In genomic region chr1:193957556-193958095, GRCh38 we compare ENCODE assay signal across 21 cellular contexts.
DNase-seq lines count a peak whose midpoint lies in the region; ATAC-seq, FAIRE-seq and TF ChIP-seq lines count a peak whose summit lies in the region.
"Had no signal": no experiment of that assay in that cellular context is flagged by ENCODE, and none has a peak within 500 bp of the region (broad histone marks: within the 10 kb centered on the region; RNA-seq: fewer than 3 reads in every experiment).

No MANE protein-coding gene starts in this region.

- H3K36me3 ChIP-seq in GM23338 (ENCODE audit: insufficient read depth) (no peaks in the 10 kb centered on the region), keratinocyte (ENCODE audit: control insufficient read depth in 2 of 2, extremely low read depth in 1 of 2, insufficient read depth in 2 of 2, low read length in 2 of 2) (no peaks in the 10 kb centered on the region), psoas muscle (ENCODE audit: insufficient read depth in 1 of 2, low read depth in 1 of 2) (no peaks in the 10 kb centered on the region)
- H3K36me3 ChIP-seq: BLaER1 treated with 17β-estradiol and CSF1 and Interleukin-3, amounts not matched to agents 10 nM and 100 nM had no signal

- no peaks in the 10 kb centered on the region for H4K20me1 ChIP-seq in GM23338 (replicated peaks; ENCODE audit: insufficient read depth)
- H4K20me1 ChIP-seq in keratinocyte (ENCODE audit: control insufficient read depth, extremely low read depth, insufficient read depth, low read length), result no peaks in the 10 kb centered on the region
- H4K20me1 ChIP-seq: BLaER1 treated with 17β-estradiol and CSF1 and Interleukin-3, amounts not matched to agents 10 nM and 100 nM had no signal

- no peaks in the 10 kb centered on the region for H3K36me3 Mint-ChIP-seq in GM23338 (ENCODE audit: low read depth)
- H3K36me3 Mint-ChIP-seq: CD8-positive, alpha-beta T cell had no signal

- no peak overlapping the region for H3K4me2 ChIP-seq in GM23338
- H3K4me2 ChIP-seq in keratinocyte (ENCODE audit: control insufficient read depth, extremely low read depth, insufficient read depth, low read depth, low read length), result no peak overlapping the region
- H3K4me2 ChIP-seq: A549; BLaER1 treated with 17β-estradiol and CSF1 and Interleukin-3, amounts not matched to agents 10 nM and 100 nM had no signal

- H3K4me1 ChIP-seq in GM23338 (ENCODE audit: insufficient read depth), result peaks cover 4% of the 10 kb centered on the region; the same call in 1 of the 2 replicates
- peaks cover 6% of the 10 kb centered on the region for H3K4me1 ChIP-seq in keratinocyte (ENCODE audit: control insufficient read depth, extremely low read depth, insufficient read depth, low read length)
- H3K4me1 ChIP-seq in psoas muscle, result no peaks in the 10 kb centered on the region
- H3K4me1 ChIP-seq: A549; BLaER1 treated with 17β-estradiol and CSF1 and Interleukin-3, amounts not matched to agents 10 nM and 100 nM; Caco-2 had no signal

- no peaks in the 10 kb centered on the region for H3K27me3 ChIP-seq in GM23338 (ENCODE audit: insufficient read depth)
- H3K27me3 ChIP-seq in keratinocyte (ENCODE audit: control insufficient read depth, extremely low read depth, insufficient read depth, low read length), result no peaks in the 10 kb centered on the region
- H3K27me3 ChIP-seq in psoas muscle (ENCODE audit: insufficient read depth in 3 of 3, low read length in 2 of 3), result no peaks in the 10 kb centered on the region
- H3K27me3 ChIP-seq: BLaER1 treated with 17β-estradiol and CSF1 and Interleukin-3, amounts not matched to agents 10 nM and 100 nM had no signal

- dilution Hi-C loops in keratinocyte (cut with MboI; ENCODE audit: extremely low pct_ligation_motif_present, low sequenced_read_pairs), result no loop called here

- no peak for ATAC-seq in GM23338
- ATAC-seq in psoas muscle, result peak in 3 of 4 donors; percentile 57 to 78 (median 78)
- no peak for ATAC-seq in GM18511 (IDR thresholded peaks at IDR 0.05; ENCODE audit: unreplicated experiment)
- no peak for ATAC-seq in HG03520 (IDR thresholded peaks at IDR 0.05; ENCODE audit: unreplicated experiment)
- ATAC-seq: A549; CD8-positive, alpha-beta T cell had no signal

- no peak for TF ChIP-seq CTCF in GM23338 (conservative IDR thresholded peaks at IDR 0.05; ENCODE audit: low read depth in 2 of 2)
- TF ChIP-seq CTCF in epithelial cell of esophagus (IDR thresholded peaks at IDR 0.05; ENCODE audit: insufficient read depth, low read depth, low read length, missing control alignments), result no peak
- TF ChIP-seq CTCF in keratinocyte (optimal IDR thresholded peaks at IDR 0.05 in 1 of 3, IDR thresholded peaks at IDR 0.05 in 1 of 3, conservative IDR thresholded peaks at IDR 0.05 in 1 of 3; ENCODE audit: extremely low read depth in 1 of 3, insufficient read depth in 2 of 3, low read length in 3 of 3), result no peak
- no peak for TF ChIP-seq CTCF in psoas muscle (IDR thresholded peaks at IDR 0.05)

- H3K27ac ChIP-seq in GM23338 (ENCODE audit: low read depth) (no peak overlapping the region), keratinocyte (ENCODE audit: control insufficient read depth, insufficient read depth, low read length) (no peak overlapping the region), psoas muscle (no peak overlapping the region)
- H3K27ac ChIP-seq: 22Rv1; A549; BLaER1 treated with 17β-estradiol and CSF1 and Interleukin-3, amounts not matched to agents 10 nM and 100 nM; C4-2B had no signal

- H3K79me2 ChIP-seq in GM23338 (replicated peaks; ENCODE audit: insufficient read depth), result no peaks in the 10 kb centered on the region
- no peaks in the 10 kb centered on the region for H3K79me2 ChIP-seq in keratinocyte (ENCODE audit: control insufficient read depth, insufficient read depth, low read length)

- intact Hi-C loops in psoas muscle (cut with DNase I), result no loop called here

- peaks cover 11% of the 10 kb centered on the region for H3K9me2 ChIP-seq in GM23338 (ENCODE audit: insufficient read depth)

- H3K4me3 ChIP-seq in GM23338, result no peak overlapping the region
- H3K4me3 ChIP-seq in epithelial cell of esophagus (ENCODE audit: low read length), result no peak overlapping the region
- H3K4me3 ChIP-seq in keratinocyte (ENCODE audit: control insufficient read depth in 2 of 3, extremely low read depth in 1 of 3, insufficient read depth in 2 of 3, low read depth in 1 of 3, low read length in 3 of 3), result no peak overlapping the region
- no peak overlapping the region for H3K4me3 ChIP-seq in psoas muscle
- H3K4me3 ChIP-seq: A549; BLaER1 treated with 17β-estradiol and CSF1 and Interleukin-3, amounts not matched to agents 10 nM and 100 nM had no signal

- H3F3A ChIP-seq in GM23338 (replicated peaks; ENCODE audit: low read depth), result no peaks in the 10 kb centered on the region

- FAIRE-seq in keratinocyte (lab: Jason Lieb, UNC), result peak; percentile 88
- FAIRE-seq: G401.6, GM12891 had no signal

- H3K9me3 ChIP-seq in keratinocyte (ENCODE audit: control insufficient read depth, low read depth, low read length), result no peaks in the 10 kb centered on the region
- no peaks in the 10 kb centered on the region for H3K9me3 ChIP-seq in psoas muscle
- H3K9me3 ChIP-seq: A549; BLaER1 treated with 17β-estradiol and CSF1 and Interleukin-3, amounts not matched to agents 10 nM and 100 nM; Caco-2 had no signal

- no peaks in the 10 kb centered on the region; the same call in 1 of the 3 replicates for H3K4me1 Mint-ChIP-seq in GM23338
- H3K4me1 Mint-ChIP-seq: B cell had no signal

- H3K27ac Mint-ChIP-seq in GM23338, result peak overlapping the region; percentile 18; the same call in 1 of the 2 replicates
- H3K27ac Mint-ChIP-seq: B cell; CD4-positive, alpha-beta T cell; CD8-positive, alpha-beta T cell had no signal

- H3K27me3 Mint-ChIP-seq in GM23338 (ENCODE audit: insufficient read depth, low read depth, poor library complexity), result peaks cover 3% of the 10 kb centered on the region
- H3K27me3 Mint-ChIP-seq: B cell; CD4-positive, alpha-beta T cell had no signal

- H2AFZ ChIP-seq in GM23338 (peak overlapping the region; percentile 56; the same call in 1 of the 2 replicates), keratinocyte (ENCODE audit: control insufficient read depth, low read length) (no peak overlapping the region)

- no peaks in the 10 kb centered on the region for H3K9me3 Mint-ChIP-seq in GM23338
- H3K9me3 Mint-ChIP-seq: CD4-positive, alpha-beta T cell had no signal

- H3K4me3 Mint-ChIP-seq in GM23338, result no peak overlapping the region
- H3K4me3 Mint-ChIP-seq: B cell; CD4-positive, alpha-beta T cell; CD8-positive, alpha-beta T cell had no signal

- H3K9ac ChIP-seq in keratinocyte (ENCODE audit: control insufficient read depth, extremely low read depth, insufficient read depth, low read length), result no peak overlapping the region
- H3K9ac ChIP-seq: BLaER1 treated with 17β-estradiol and CSF1 and Interleukin-3, amounts not matched to agents 10 nM and 100 nM had no signal

- no peaks in the 10 kb centered on the region for H3K9me1 ChIP-seq in keratinocyte (ENCODE audit: control insufficient read depth, extremely low read depth, insufficient read depth, low read length)

- DNase-seq in GM23338 (ENCODE audit: low spot score) (no peak), epithelial cell of esophagus (ENCODE audit: low read depth) (peak; percentile 8), keratinocyte (ENCODE audit: low read depth, low spot score) (peak; percentile 4), psoas muscle (no peak), amniotic stem cell (lab: John Stamatoyannopoulos, UW) (no peak)
- DNase-seq: AML-193; Caco-2; Calu3; CD4-positive, alpha-beta T cell; CD8-positive, alpha-beta T cell; DMS79 treated with DMSO at 0.1 percent for 48 hours; GF-D8 had no signal

- WGBS in psoas muscle, 3 donors, result 54 to 69% (median 55%) methylated on average over 7 of the region's 7 CpGs

Comparison
In these comparisons a context has a peak if more than half of its experiments do, and no peak if none do; other contexts are left out.
1. ATAC-seq: peak in psoas muscle (3 of 4); none in GM23338 (single experiment), GM18511 (single experiment) and HG03520 (single experiment).
2. DNase-seq: peak in epithelial cell of esophagus (single experiment) and keratinocyte (single experiment); none in GM23338 (single experiment), psoas muscle (0 of 2) and amniotic stem cell (single experiment).